1 cellular context compared by ENCODE assay signal in genomic region chr12:119988440-119988787, GRCh38.
TF ChIP-seq lines count a peak whose summit lies in the region.

No MANE protein-coding gene starts in this region.

TF ChIP-seq in GM12878, 131 proteins besides CTCF, POLR2A, EP300 and RAD21 (continued from another document):
- TF ChIP-seq ELK1 (IDR thresholded peaks at IDR 0.05; ENCODE audit: low read depth, low read length) (no peak), BRCA1 (IDR thresholded peaks at IDR 0.05; ENCODE audit: low read depth, low read length) (no peak), ZZZ3 (IDR thresholded peaks at IDR 0.05; ENCODE audit: control insufficient read depth, insufficient read length, low read depth) (no peak), HDAC2 (IDR thresholded peaks at IDR 0.05) (no peak), NRF1 (conservative IDR thresholded peaks at IDR 0.05; ENCODE audit: low read depth, low read length) (no peak), GABPA (IDR thresholded peaks at IDR 0.05; ENCODE audit: low read depth) (no peak), NFXL1 (IDR thresholded peaks at IDR 0.05; ENCODE audit: borderline replicate concordance) (no peak)
